19 cellular contexts compared by ENCODE assay signal in genomic region chr1:184739796-184740195, GRCh38.
"Had no signal": no experiment of that assay in that cellular context is flagged by ENCODE, and none has a peak within 500 bp of the region (broad histone marks: within the 10 kb centered on the region; RNA-seq: fewer than 3 reads in every experiment).

No MANE protein-coding gene starts in this region.

- H3K9me3 ChIP-seq: esophagus muscularis mucosa, gastrocnemius medialis, heart right ventricle, psoas muscle, right lobe of liver, suprapubic skin, thyroid gland had no signal

- H3K27ac ChIP-seq: epithelial cell of prostate, esophagus muscularis mucosa, gastrocnemius medialis, heart right ventricle, parathyroid adenoma, psoas muscle, right lobe of liver, suprapubic skin, thyroid gland had no signal

- H3K36me3 ChIP-seq: thyroid gland had no signal

- DNase-seq: effector memory CD8-positive, alpha-beta T cell; gastrocnemius medialis; heart right ventricle; hypothalamus; kidney glomerular epithelial cell; mesendoderm; naive B cell; psoas muscle; retina; right lobe of liver; stimulated activated CD4-positive, alpha-beta T cell treated with anti-CD3 and anti-CD28 coated beads, Interleukin-4, amount 100 ng/mL, for 1 hour; stimulated activated CD8-positive, alpha-beta memory T cell treated with anti-CD3 and anti-CD28 coated beads, Interleukin-4, amount 100 ng/mL, for 48 hours; stimulated activated naive CD8-positive, alpha-beta T cell treated with anti-CD3 and anti-CD28 coated beads, Interleukin-15, Interleukin-2, amounts not matched to agents 100 U/mL and 50 U/mL, for 24 hours; thyroid gland had no signal

- H2AFZ ChIP-seq: parathyroid adenoma had no signal

- H3K27me3 ChIP-seq: esophagus muscularis mucosa, gastrocnemius medialis, heart right ventricle, right lobe of liver, suprapubic skin, thyroid gland had no signal

- H3K4me3 ChIP-seq: esophagus muscularis mucosa, gastrocnemius medialis, heart right ventricle, psoas muscle, right lobe of liver, suprapubic skin, thyroid gland had no signal

- H3K4me1 ChIP-seq: gastrocnemius medialis, parathyroid adenoma, suprapubic skin, thyroid gland had no signal

- ATAC-seq: effector memory CD8-positive, alpha-beta T cell; gastrocnemius medialis; heart right ventricle; psoas muscle; stimulated activated effector memory CD8-positive, alpha-beta T cell treated with anti-CD3 and anti-CD28 coated beads, Interleukin-12 subunit alpha, Interleukin-12 subunit beta, amount 100 ng/mL, for 72 hours; stimulated activated naive CD8-positive, alpha-beta T cell treated with anti-CD3 and anti-CD28 coated beads, Interleukin-15, Interleukin-2, amounts not matched to agents 100 U/mL and 50 U/mL, for 24 hours had no signal

- H3K9ac ChIP-seq: parathyroid adenoma had no signal
